In the genomic region with DNA sequence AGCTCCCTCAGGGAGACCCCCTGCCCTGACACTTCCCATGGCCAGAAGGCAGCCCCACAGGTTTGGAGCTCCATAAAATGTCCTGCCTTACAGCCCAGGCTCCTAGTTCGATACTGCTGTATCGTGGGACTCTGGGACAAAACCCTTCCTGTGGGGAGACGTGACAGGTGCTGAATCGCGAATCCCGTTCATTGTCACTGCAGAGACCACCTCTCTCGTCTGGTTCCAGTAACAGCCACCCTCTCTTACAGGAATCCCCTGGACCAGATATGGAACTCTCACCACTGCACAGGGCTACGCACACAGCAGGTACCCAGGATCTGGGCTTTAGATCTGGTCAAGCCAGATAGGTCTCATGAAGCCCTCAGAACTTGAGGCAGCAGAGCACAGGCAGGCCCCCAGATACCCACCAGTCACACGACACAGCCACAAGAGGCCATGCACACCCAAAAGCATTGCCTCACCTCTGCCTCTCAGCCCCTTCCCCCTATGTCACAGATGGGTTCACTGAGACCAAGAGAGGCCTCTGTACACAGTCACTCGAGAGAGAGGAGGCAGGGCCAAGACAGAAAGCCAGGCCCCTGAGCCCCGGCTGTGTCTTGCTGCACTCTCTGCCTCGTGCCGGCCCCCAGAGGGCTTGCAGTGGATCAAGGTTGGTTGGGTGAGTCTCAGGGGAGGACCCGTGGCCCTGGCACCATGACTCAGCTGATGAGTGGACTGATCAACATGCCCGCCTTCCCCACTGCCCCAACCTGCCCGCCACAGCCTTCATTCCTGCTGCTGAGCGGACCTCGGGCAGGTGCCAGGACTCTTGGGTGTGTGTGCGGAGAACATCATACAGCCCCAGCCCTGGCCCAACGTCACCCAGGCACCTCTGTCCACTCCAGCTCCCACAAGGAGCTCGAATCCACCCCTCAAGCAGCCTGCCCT, we compare ENCODE assay signal across 1 cellular context.
TF ChIP-seq lines count a peak whose summit lies in the region.

No MANE protein-coding gene starts in this region.

TF ChIP-seq in HepG2, 621 proteins besides CTCF, POLR2A, EP300 and RAD21 (continued from another document):
- TF ChIP-seq, protein P1, sequence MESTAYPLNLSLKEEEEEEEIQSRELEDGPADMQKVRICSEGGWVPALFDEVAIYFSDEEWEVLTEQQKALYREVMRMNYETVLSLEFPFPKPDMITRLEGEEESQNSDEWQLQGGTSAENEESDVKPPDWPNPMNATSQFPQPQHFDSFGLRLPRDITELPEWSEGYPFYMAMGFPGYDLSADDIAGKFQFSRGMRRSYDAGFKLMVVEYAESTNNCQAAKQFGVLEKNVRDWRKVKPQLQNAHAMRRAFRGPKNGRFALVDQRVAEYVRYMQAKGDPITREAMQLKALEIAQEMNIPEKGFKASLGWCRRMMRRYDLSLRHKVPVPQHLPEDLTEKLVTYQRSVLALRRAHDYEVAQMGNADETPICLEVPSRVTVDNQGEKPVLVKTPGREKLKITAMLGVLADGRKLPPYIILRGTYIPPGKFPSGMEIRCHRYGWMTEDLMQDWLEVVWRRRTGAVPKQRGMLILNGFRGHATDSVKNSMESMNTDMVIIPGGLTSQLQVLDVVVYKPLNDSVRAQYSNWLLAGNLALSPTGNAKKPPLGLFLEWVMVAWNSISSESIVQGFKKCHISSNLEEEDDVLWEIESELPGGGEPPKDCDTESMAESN (CRISPR knock-in tag; conservative IDR thresholded peaks at IDR 0.05): no peak
- TF ChIP-seq PAWR (CRISPR knock-in tag; IDR thresholded peaks at IDR 0.05; ENCODE audit: borderline replicate concordance) (no peak), ADNP (CRISPR knock-in tag; IDR thresholded peaks at IDR 0.05) (no peak), AGO2 (optimal IDR thresholded peaks at IDR 0.05; ENCODE audit: low read depth, low read length) (peak; percentile 68), AKAP8 (CRISPR knock-in tag; IDR thresholded peaks at IDR 0.05) (peak; percentile 90), ZNF329 (CRISPR knock-in tag; IDR thresholded peaks at IDR 0.05; ENCODE audit: low read depth) (no peak), TEAD2 (CRISPR knock-in tag; IDR thresholded peaks at IDR 0.05) (no peak)
- TF ChIP-seq, protein P2, sequence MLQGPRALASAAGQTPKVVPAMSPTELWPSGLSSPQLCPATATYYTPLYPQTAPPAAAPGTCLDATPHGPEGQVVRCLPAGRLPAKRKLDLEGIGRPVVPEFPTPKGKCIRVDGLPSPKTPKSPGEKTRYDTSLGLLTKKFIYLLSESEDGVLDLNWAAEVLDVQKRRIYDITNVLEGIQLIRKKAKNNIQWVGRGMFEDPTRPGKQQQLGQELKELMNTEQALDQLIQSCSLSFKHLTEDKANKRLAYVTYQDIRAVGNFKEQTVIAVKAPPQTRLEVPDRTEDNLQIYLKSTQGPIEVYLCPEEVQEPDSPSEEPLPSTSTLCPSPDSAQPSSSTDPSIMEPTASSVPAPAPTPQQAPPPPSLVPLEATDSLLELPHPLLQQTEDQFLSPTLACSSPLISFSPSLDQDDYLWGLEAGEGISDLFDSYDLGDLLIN (CRISPR knock-in tag; IDR thresholded peaks at IDR 0.05; ENCODE audit: borderline replicate concordance): no peak
- TF ChIP-seq, protein P3, sequence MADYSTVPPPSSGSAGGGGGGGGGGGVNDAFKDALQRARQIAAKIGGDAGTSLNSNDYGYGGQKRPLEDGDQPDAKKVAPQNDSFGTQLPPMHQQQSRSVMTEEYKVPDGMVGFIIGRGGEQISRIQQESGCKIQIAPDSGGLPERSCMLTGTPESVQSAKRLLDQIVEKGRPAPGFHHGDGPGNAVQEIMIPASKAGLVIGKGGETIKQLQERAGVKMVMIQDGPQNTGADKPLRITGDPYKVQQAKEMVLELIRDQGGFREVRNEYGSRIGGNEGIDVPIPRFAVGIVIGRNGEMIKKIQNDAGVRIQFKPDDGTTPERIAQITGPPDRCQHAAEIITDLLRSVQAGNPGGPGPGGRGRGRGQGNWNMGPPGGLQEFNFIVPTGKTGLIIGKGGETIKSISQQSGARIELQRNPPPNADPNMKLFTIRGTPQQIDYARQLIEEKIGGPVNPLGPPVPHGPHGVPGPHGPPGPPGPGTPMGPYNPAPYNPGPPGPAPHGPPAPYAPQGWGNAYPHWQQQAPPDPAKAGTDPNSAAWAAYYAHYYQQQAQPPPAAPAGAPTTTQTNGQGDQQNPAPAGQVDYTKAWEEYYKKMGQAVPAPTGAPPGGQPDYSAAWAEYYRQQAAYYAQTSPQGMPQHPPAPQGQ (CRISPR knock-in tag; IDR thresholded peaks at IDR 0.05; ENCODE audit: borderline replicate concordance): no peak
- TF ChIP-seq, protein P4, sequence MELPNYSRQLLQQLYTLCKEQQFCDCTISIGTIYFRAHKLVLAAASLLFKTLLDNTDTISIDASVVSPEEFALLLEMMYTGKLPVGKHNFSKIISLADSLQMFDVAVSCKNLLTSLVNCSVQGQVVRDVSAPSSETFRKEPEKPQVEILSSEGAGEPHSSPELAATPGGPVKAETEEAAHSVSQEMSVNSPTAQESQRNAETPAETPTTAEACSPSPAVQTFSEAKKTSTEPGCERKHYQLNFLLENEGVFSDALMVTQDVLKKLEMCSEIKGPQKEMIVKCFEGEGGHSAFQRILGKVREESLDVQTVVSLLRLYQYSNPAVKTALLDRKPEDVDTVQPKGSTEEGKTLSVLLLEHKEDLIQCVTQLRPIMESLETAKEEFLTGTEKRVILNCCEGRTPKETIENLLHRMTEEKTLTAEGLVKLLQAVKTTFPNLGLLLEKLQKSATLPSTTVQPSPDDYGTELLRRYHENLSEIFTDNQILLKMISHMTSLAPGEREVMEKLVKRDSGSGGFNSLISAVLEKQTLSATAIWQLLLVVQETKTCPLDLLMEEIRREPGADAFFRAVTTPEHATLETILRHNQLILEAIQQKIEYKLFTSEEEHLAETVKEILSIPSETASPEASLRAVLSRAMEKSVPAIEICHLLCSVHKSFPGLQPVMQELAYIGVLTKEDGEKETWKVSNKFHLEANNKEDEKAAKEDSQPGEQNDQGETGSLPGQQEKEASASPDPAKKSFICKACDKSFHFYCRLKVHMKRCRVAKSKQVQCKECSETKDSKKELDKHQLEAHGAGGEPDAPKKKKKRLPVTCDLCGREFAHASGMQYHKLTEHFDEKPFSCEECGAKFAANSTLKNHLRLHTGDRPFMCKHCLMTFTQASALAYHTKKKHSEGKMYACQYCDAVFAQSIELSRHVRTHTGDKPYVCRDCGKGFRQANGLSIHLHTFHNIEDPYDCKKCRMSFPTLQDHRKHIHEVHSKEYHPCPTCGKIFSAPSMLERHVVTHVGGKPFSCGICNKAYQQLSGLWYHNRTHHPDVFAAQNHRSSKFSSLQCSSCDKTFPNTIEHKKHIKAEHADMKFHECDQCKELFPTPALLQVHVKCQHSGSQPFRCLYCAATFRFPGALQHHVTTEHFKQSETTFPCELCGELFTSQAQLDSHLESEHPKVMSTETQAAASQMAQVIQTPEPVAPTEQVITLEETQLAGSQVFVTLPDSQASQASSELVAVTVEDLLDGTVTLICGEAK (IDR thresholded peaks at IDR 0.05): no peak
- TF ChIP-seq, protein P4 (CRISPR knock-in tag; IDR thresholded peaks at IDR 0.05): no peak
- TF ChIP-seq, protein P5, sequence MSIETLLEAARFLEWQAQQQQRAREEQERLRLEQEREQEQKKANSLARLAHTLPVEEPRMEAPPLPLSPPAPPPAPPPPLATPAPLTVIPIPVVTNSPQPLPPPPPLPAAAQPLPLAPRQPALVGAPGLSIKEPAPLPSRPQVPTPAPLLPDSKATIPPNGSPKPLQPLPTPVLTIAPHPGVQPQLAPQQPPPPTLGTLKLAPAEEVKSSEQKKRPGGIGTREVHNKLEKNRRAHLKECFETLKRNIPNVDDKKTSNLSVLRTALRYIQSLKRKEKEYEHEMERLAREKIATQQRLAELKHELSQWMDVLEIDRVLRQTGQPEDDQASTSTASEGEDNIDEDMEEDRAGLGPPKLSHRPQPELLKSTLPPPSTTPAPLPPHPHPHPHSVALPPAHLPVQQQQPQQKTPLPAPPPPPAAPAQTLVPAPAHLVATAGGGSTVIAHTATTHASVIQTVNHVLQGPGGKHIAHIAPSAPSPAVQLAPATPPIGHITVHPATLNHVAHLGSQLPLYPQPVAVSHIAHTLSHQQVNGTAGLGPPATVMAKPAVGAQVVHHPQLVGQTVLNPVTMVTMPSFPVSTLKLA (IDR thresholded peaks at IDR 0.05): no peak
